In genomic region chr3:138594150-138594934, GRCh38 we compare ENCODE assay signal across 8 cellular contexts. TPM values are rescaled to one million over a fixed set of nuclear protein-coding genes. Genes with fewer than 3 reads are reported as not detected.
A peak's percentile ranks its signal among the peaks of the same experiment; 100 is the strongest.
DNase-seq lines count a peak whose midpoint lies in the region; ATAC-seq, FAIRE-seq and TF ChIP-seq lines count a peak whose summit lies in the region.

Gene CEP70, minus strand, starts transcription at chr3:138594260. Its CDS starts 21,333 bp downstream, at chr3:138572927.

- ATAC-seq in GM19023 (IDR thresholded peaks at IDR 0.05; ENCODE audit: unreplicated experiment) (peak; percentile 92), HG03342 (IDR thresholded peaks at IDR 0.05; ENCODE audit: unreplicated experiment) (peak; percentile 87), WTC11 (peak; percentile 93)

- peaks cover 16% of the 10 kb centered on the region for H3K9me3 Mint-ChIP-seq in WTC11

- H3K4me1 ChIP-seq in liver (ENCODE audit: control insufficient read depth in 4 of 4, insufficient read depth in 4 of 4, low read length in 3 of 4) = peaks cover 2 to 21% (median 14%) of the 10 kb centered on the region in 4 donors

- H3K4me3 Mint-ChIP-seq in WTC11 = peak within 1 kb of the TSS; percentile 96

- H3K27ac Mint-ChIP-seq in WTC11 = peak within 1 kb of the TSS; percentile 95

- H3K36me3 Mint-ChIP-seq in WTC11 = peaks cover 7% of the 10 kb centered on the region

- peak; percentile 94 for FAIRE-seq in A204.1 (lab: Jason Lieb, UNC)

- H3K27me3 ChIP-seq in liver (ENCODE audit: control insufficient read depth in 4 of 4, insufficient read depth in 4 of 4, low read length in 3 of 4) = no peaks in the 10 kb centered on the region

- H3K27ac ChIP-seq in coronary artery (peak within 1 kb of the TSS; percentile 90 to 91), liver (ENCODE audit: low read depth in 1 of 2, low read length in 2 of 2) (peak within 1 kb of the TSS; percentile 91 to 94)

- H3K9ac ChIP-seq in liver (ENCODE audit: low read depth in 1 of 2, low read length in 2 of 2) = peak within 1 kb of the TSS; percentile 73 to 92

- H3K4me1 Mint-ChIP-seq in WTC11 = peaks cover 21% of the 10 kb centered on the region

- H3K27me3 Mint-ChIP-seq in WTC11 (ENCODE audit: low read depth) = no peaks in the 10 kb centered on the region

- no peaks in the 10 kb centered on the region for H3K9me3 ChIP-seq in liver (ENCODE audit: control insufficient read depth in 4 of 4, low read length in 3 of 4)

- POLR2A ChIA-PET in WTC11 (lab: Charles Lee) = interaction anchor here (0.5 to 2.0 kb wide), 10 partner anchors 9 to 341 kb away, joined by 3 to 13 read pairs (median 4); partner anchors contain the start of gene FAIM

- TF ChIP-seq RAD21 in liver (IDR thresholded peaks at IDR 0.05) = peak; percentile 93

- H3K4me3 ChIP-seq in coronary artery (peak within 1 kb of the TSS; percentile 78), liver (ENCODE audit: low read depth in 1 of 3, low read length in 3 of 3) (peak within 1 kb of the TSS; percentile 74 to 80 (median 78))

- TF ChIP-seq CTCF in WTC11 (IDR thresholded peaks at IDR 0.05) (peak; percentile 86), coronary artery (IDR thresholded peaks at IDR 0.05) (peak; percentile 71), liver (IDR thresholded peaks at IDR 0.05; ENCODE audit: low read depth, low read length, missing input control) (peak; percentile 93)

- H3K36me3 ChIP-seq in liver (ENCODE audit: control insufficient read depth in 4 of 4, insufficient read depth in 3 of 4, low read depth in 1 of 4, low read length in 3 of 4) = peaks cover 0 to 4% (median 2%) of the 10 kb centered on the region in 4 donors

- CTCF ChIA-PET in WTC11 (lab: Charles Lee) = interaction anchor here (0.6 to 3.4 kb wide), 40 partner anchors 9 to 385 kb away, joined by 3 to 108 read pairs (median 4); partner anchors contain the start of genes ESYT3 and FAIM

- under 1% methylated on average over 52 of the region's 52 CpGs for WGBS in liver

- peak; percentile 95 for DNase-seq in WTC11 (ENCODE audit: low spot score)
- peak; percentile 96 for DNase-seq in coronary artery (ENCODE audit: low spot score)
- DNase-seq in stimulated activated CD4-positive, alpha-beta T cell treated with anti-CD3 and anti-CD28 coated beads, Interleukin-4, amount 100 ng/mL, for 48 hours (ENCODE audit: low read depth in 2 of 2) = peak; percentile 74 to 83
- no peak for DNase-seq in MV-4-11 (lab: John Stamatoyannopoulos, UW)

TF ChIP-seq in WTC11, 78 proteins besides CTCF, POLR2A, EP300 and RAD21 (continues in another document):
- TF ChIP-seq NFATC4 (CRISPR knock-in tag; IDR thresholded peaks at IDR 0.05) (no peak), NR2C2 (CRISPR knock-in tag; IDR thresholded peaks at IDR 0.05) (no peak), ZNF232 (CRISPR knock-in tag; IDR thresholded peaks at IDR 0.05) (peak; percentile 91; the same call in 1 of the 2 replicates), ZNF138 (CRISPR knock-in tag; conservative IDR thresholded peaks at IDR 0.05) (no peak), ZNF416 (CRISPR knock-in tag; IDR thresholded peaks at IDR 0.05) (no peak), GTF2I (CRISPR knock-in tag; conservative IDR thresholded peaks at IDR 0.05) (no peak; the same call in 1 of the 2 replicates), ZSCAN18 (CRISPR knock-in tag; IDR thresholded peaks at IDR 0.05) (no peak), ATF3 (CRISPR knock-in tag; conservative IDR thresholded peaks at IDR 0.05) (no peak), ZNF671 (CRISPR knock-in tag; IDR thresholded peaks at IDR 0.05) (no peak), SOX15 (CRISPR knock-in tag; IDR thresholded peaks at IDR 0.05) (no peak), JUN (CRISPR knock-in tag; IDR thresholded peaks at IDR 0.05) (peak; percentile 29; the same call in 1 of the 2 replicates)
- TF ChIP-seq, protein P1, sequence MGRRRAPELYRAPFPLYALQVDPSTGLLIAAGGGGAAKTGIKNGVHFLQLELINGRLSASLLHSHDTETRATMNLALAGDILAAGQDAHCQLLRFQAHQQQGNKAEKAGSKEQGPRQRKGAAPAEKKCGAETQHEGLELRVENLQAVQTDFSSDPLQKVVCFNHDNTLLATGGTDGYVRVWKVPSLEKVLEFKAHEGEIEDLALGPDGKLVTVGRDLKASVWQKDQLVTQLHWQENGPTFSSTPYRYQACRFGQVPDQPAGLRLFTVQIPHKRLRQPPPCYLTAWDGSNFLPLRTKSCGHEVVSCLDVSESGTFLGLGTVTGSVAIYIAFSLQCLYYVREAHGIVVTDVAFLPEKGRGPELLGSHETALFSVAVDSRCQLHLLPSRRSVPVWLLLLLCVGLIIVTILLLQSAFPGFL (CRISPR knock-in tag; IDR thresholded peaks at IDR 0.05; ENCODE audit: borderline replicate concordance) = no peak
- TF ChIP-seq, protein P2, sequence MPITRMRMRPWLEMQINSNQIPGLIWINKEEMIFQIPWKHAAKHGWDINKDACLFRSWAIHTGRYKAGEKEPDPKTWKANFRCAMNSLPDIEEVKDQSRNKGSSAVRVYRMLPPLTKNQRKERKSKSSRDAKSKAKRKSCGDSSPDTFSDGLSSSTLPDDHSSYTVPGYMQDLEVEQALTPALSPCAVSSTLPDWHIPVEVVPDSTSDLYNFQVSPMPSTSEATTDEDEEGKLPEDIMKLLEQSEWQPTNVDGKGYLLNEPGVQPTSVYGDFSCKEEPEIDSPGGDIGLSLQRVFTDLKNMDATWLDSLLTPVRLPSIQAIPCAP (CRISPR knock-in tag; IDR thresholded peaks at IDR 0.05) = peak; percentile 41; the same call in 1 of the 2 replicates

TF ChIP-seq in liver, 16 proteins besides CTCF, POLR2A, EP300 and RAD21:
- TF ChIP-seq SP1 (IDR thresholded peaks at IDR 0.05) (peak; percentile 86), ATF3 (IDR thresholded peaks at IDR 0.05) (no peak), EGR1 (IDR thresholded peaks at IDR 0.05; ENCODE audit: low read depth in 2 of 2) (peak in 1 of 2 donors; percentile 55), HNF4G (IDR thresholded peaks at IDR 0.05) (no peak), FOXA2 (IDR thresholded peaks at IDR 0.05) (peak; percentile 30), HNF4A (conservative IDR thresholded peaks at IDR 0.05) (no peak), GABPA (IDR thresholded peaks at IDR 0.05 in 1 of 2, conservative IDR thresholded peaks at IDR 0.05 in 1 of 2) (peak in 1 of 2 donors; percentile 10), TAF1 (conservative IDR thresholded peaks at IDR 0.05) (peak; percentile 68), RXRA (IDR thresholded peaks at IDR 0.05) (peak; percentile 78 to 87), FOXA1 (IDR thresholded peaks at IDR 0.05) (no peak), YY1 (IDR thresholded peaks at IDR 0.05) (peak; percentile 93), ZBTB33 (IDR thresholded peaks at IDR 0.05) (no peak), NR2F2 (IDR thresholded peaks at IDR 0.05) (peak; percentile 35), JUND (IDR thresholded peaks at IDR 0.05) (no peak)
- TF ChIP-seq, protein P3, sequence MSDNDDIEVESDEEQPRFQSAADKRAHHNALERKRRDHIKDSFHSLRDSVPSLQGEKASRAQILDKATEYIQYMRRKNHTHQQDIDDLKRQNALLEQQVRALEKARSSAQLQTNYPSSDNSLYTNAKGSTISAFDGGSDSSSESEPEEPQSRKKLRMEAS (IDR thresholded peaks at IDR 0.05) = peak; percentile 65
- TF ChIP-seq, protein P4, sequence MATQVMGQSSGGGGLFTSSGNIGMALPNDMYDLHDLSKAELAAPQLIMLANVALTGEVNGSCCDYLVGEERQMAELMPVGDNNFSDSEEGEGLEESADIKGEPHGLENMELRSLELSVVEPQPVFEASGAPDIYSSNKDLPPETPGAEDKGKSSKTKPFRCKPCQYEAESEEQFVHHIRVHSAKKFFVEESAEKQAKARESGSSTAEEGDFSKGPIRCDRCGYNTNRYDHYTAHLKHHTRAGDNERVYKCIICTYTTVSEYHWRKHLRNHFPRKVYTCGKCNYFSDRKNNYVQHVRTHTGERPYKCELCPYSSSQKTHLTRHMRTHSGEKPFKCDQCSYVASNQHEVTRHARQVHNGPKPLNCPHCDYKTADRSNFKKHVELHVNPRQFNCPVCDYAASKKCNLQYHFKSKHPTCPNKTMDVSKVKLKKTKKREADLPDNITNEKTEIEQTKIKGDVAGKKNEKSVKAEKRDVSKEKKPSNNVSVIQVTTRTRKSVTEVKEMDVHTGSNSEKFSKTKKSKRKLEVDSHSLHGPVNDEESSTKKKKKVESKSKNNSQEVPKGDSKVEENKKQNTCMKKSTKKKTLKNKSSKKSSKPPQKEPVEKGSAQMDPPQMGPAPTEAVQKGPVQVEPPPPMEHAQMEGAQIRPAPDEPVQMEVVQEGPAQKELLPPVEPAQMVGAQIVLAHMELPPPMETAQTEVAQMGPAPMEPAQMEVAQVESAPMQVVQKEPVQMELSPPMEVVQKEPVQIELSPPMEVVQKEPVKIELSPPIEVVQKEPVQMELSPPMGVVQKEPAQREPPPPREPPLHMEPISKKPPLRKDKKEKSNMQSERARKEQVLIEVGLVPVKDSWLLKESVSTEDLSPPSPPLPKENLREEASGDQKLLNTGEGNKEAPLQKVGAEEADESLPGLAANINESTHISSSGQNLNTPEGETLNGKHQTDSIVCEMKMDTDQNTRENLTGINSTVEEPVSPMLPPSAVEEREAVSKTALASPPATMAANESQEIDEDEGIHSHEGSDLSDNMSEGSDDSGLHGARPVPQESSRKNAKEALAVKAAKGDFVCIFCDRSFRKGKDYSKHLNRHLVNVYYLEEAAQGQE (IDR thresholded peaks at IDR 0.05) = peak; percentile 87

RNA-seq across cellular contexts. Expression of gene CEP70, which starts in this region (rescaled TPM):
- total RNA-seq in WTC11 (2021) (27.2 to 34.8 TPM (median 33.5 TPM) in 3 replicates), liver (10 to 100 TPM in 1 of 2 donors, 1 to 10 TPM in 1; 8.0 to 26.5 TPM)
- polyA plus RNA-seq in liver = 10 to 100 TPM in 1 of 2 donors, 1 to 10 TPM in 1; 6.9 to 10.3 TPM
